In the genomic region with DNA sequence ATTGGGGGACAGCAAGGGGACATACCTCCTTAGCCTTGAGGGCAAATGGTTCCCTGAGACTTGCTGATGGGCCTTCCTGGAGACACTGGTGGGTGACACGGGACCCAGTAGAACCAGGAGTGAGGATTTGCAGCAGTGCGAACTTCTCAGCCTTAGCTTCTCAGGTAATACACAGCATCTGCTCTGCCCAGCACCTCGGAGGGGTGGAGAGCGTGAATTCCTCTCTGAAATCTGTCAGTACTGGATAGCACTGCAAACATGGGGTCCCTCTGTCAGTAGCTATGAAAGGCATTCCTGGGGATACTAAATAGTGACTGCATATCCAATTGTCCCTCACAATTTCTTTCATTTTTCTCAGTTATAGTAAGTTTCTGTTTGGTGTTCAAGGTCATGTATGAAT, we compare ENCODE assay signal across 30 cellular contexts.
DNase-seq lines count a peak whose midpoint lies in the region; ATAC-seq, FAIRE-seq and TF ChIP-seq lines count a peak whose summit lies in the region.
"Had no signal": no experiment of that assay in that cellular context is flagged by ENCODE, and none has a peak within 500 bp of the region (broad histone marks: within the 10 kb centered on the region; RNA-seq: fewer than 3 reads in every experiment).

No MANE protein-coding gene starts in this region.

- H3K36me3 Mint-ChIP-seq in GM23338 (ENCODE audit: low read depth) (no peaks in the 10 kb centered on the region), endodermal cell (ENCODE audit: low read depth) (no peaks in the 10 kb centered on the region)
- H3K36me3 Mint-ChIP-seq: CD8-positive, alpha-beta T cell had no signal

- H4K8ac ChIP-seq in IMR-90 (ENCODE audit: low read depth in 2 of 2, low read length in 2 of 2) (no peak overlapping the region), mesendoderm (ENCODE audit: low read depth, low read length) (no peak overlapping the region)

- TF ChIP-seq EP300 in upper lobe of left lung (IDR thresholded peaks at IDR 0.05): no peak

- H2AK5ac ChIP-seq in IMR-90 (ENCODE audit: low read depth, low read length) (no peak overlapping the region), mesendoderm (ENCODE audit: low read length) (no peak overlapping the region)

- H2BK5ac ChIP-seq in IMR-90 (ENCODE audit: low read depth, low read length, poor library complexity, severe bottlenecking) (no peak overlapping the region), mesendoderm (ENCODE audit: low read length) (no peak overlapping the region)

- no TSS peak for BruUV-seq in IMR-90 (replicated peaks; lab: Mats Ljungman, UMichigan)

- H3K4me3 ChIP-seq in GM23338 (no peak overlapping the region), IMR-90 (ENCODE audit: insufficient read depth, low read depth, low read length) (no peak overlapping the region), endodermal cell (ENCODE audit: low read length) (no peak overlapping the region), mesendoderm (ENCODE audit: low read length) (no peak overlapping the region), upper lobe of left lung (no peak overlapping the region)
- H3K4me3 ChIP-seq: A549; BLaER1 treated with 17β-estradiol and CSF1 and Interleukin-3, amounts not matched to agents 10 nM and 100 nM; GM12878 had no signal

- no peak overlapping the region for H3K18ac ChIP-seq in IMR-90 (ENCODE audit: low read depth, low read length)
- no peak overlapping the region for H3K18ac ChIP-seq in mesendoderm (ENCODE audit: low read length)

- H3K9ac ChIP-seq in IMR-90 (ENCODE audit: low read depth, low read length): no peak overlapping the region
- H3K9ac ChIP-seq in endodermal cell (ENCODE audit: extremely low read depth, low read length, poor library complexity, severe bottlenecking): no peak overlapping the region
- no peak overlapping the region for H3K9ac ChIP-seq in mesendoderm (ENCODE audit: low read length)
- H3K9ac ChIP-seq: BLaER1 treated with 17β-estradiol and CSF1 and Interleukin-3, amounts not matched to agents 10 nM and 100 nM had no signal

- no peaks in the 10 kb centered on the region for H3K79me1 ChIP-seq in IMR-90 (ENCODE audit: low read depth in 1 of 2, low read length in 2 of 2)
- H3K79me1 ChIP-seq in mesendoderm (ENCODE audit: low read length): no peaks in the 10 kb centered on the region

- peak; percentile 15; the same call in 2 of the 3 replicates for ATAC-seq in GM23338
- ATAC-seq in IMR-90 (ENCODE audit: low read depth): no peak
- no peak for ATAC-seq in upper lobe of left lung (ENCODE audit: low FRiP score in 2 of 2)
- no peak for ATAC-seq in HG03280 (IDR thresholded peaks at IDR 0.05; ENCODE audit: unreplicated experiment)
- ATAC-seq: A549; CD8-positive, alpha-beta T cell; GM12878 had no signal

- H3K27me3 ChIP-seq in GM23338 (ENCODE audit: insufficient read depth) (no peaks in the 10 kb centered on the region; the same call in none of the 2 replicates), IMR-90 (ENCODE audit: control insufficient read depth, insufficient read depth, low read length) (no peaks in the 10 kb centered on the region), endodermal cell (ENCODE audit: control insufficient read depth, insufficient read depth, low read length, poor library complexity, severe bottlenecking) (no peaks in the 10 kb centered on the region), mesendoderm (ENCODE audit: insufficient read depth, low read length, poor library complexity) (no peaks in the 10 kb centered on the region), upper lobe of left lung (no peaks in the 10 kb centered on the region)

- H2AFZ ChIP-seq in GM23338 (no peak overlapping the region), IMR-90 (replicated peaks; ENCODE audit: low read length, poor library complexity) (no peak overlapping the region)

- TF ChIP-seq POLR2A in IMR-90 (IDR thresholded peaks at IDR 0.05; ENCODE audit: low read depth, low read length): no peak
- no peak for TF ChIP-seq POLR2A in upper lobe of left lung (IDR thresholded peaks at IDR 0.05)

- H2BK120ac ChIP-seq in IMR-90 (ENCODE audit: low read depth, low read length) (no peak overlapping the region), mesendoderm (ENCODE audit: low read depth, low read length) (no peak overlapping the region)

- no peak for TF ChIP-seq CTCF in GM23338 (conservative IDR thresholded peaks at IDR 0.05; ENCODE audit: low read depth in 2 of 2)
- TF ChIP-seq CTCF in IMR-90 (conservative IDR thresholded peaks at IDR 0.05; ENCODE audit: low read depth, low read length): no peak
- TF ChIP-seq CTCF in endodermal cell (conservative IDR thresholded peaks at IDR 0.05): no peak
- TF ChIP-seq CTCF in upper lobe of left lung (IDR thresholded peaks at IDR 0.05): no peak

- H3K27ac Mint-ChIP-seq in GM23338 (no peak overlapping the region), endodermal cell (no peak overlapping the region)
- H3K27ac Mint-ChIP-seq: B cell; CD4-positive, alpha-beta T cell; CD8-positive, alpha-beta T cell had no signal

- no peak overlapping the region for H3K4ac ChIP-seq in IMR-90 (ENCODE audit: low read depth, low read length)
- H3K4ac ChIP-seq in mesendoderm (ENCODE audit: low read depth, low read length): no peak overlapping the region

- H3K14ac ChIP-seq in IMR-90 (replicated peaks; ENCODE audit: low read depth, low read length): no peak overlapping the region

- no peak overlapping the region for H4K5ac ChIP-seq in IMR-90 (ENCODE audit: low read depth, low read length)
- no peak overlapping the region for H4K5ac ChIP-seq in mesendoderm (ENCODE audit: low read length)

- H3K9me3 ChIP-seq in IMR-90 (ENCODE audit: control insufficient read depth, insufficient read depth, low read length) (no peaks in the 10 kb centered on the region), endodermal cell (ENCODE audit: control insufficient read depth, low read length) (no peaks in the 10 kb centered on the region), upper lobe of left lung (no peaks in the 10 kb centered on the region)
- H3K9me3 ChIP-seq: A549; BLaER1 treated with 17β-estradiol and CSF1 and Interleukin-3, amounts not matched to agents 10 nM and 100 nM; Caco-2 had no signal

- H2BK20ac ChIP-seq in IMR-90 (ENCODE audit: low read depth, low read length): no peak overlapping the region

- H3K36me3 ChIP-seq in GM23338 (ENCODE audit: insufficient read depth): no peaks in the 10 kb centered on the region
- H3K36me3 ChIP-seq in IMR-90 (ENCODE audit: control insufficient read depth, insufficient read depth, low read length): no peaks in the 10 kb centered on the region
- H3K36me3 ChIP-seq in endodermal cell (ENCODE audit: control insufficient read depth, insufficient read depth, low read length): no peaks in the 10 kb centered on the region
- H3K36me3 ChIP-seq in mesendoderm (ENCODE audit: control insufficient read depth, insufficient read depth, low read length): no peaks in the 10 kb centered on the region
- H3K36me3 ChIP-seq in upper lobe of left lung: peaks cover 0 to 11% (median 0%) of the 10 kb centered on the region in 4 donors

- no peaks in the 10 kb centered on the region for H3K9me3 Mint-ChIP-seq in GM23338
- no peaks in the 10 kb centered on the region for H3K9me3 Mint-ChIP-seq in endodermal cell
- H3K9me3 Mint-ChIP-seq: CD4-positive, alpha-beta T cell; CD8-positive, alpha-beta T cell had no signal

- no peaks in the 10 kb centered on the region for H3K9me1 ChIP-seq in IMR-90 (ENCODE audit: insufficient read depth, low read length)

- TF ChIP-seq RAD21 in IMR-90 (IDR thresholded peaks at IDR 0.05; ENCODE audit: low read length): no peak

- peak; percentile 36 for DNase-seq in GM23338 (ENCODE audit: low spot score)
- DNase-seq in IMR-90: no peak
- peak; percentile 74 for DNase-seq in endodermal cell
- peak; percentile 51 for DNase-seq in mesendoderm
- DNase-seq in upper lobe of left lung: no peak
- DNase-seq in DMS 273 (lab: John Stamatoyannopoulos, UW; ENCODE audit: unreplicated experiment): no peak
- DNase-seq in RCC 7860 (ENCODE audit: low spot score): no peak
- DNase-seq: AML-193; Caco-2; Calu3; CD4-positive, alpha-beta T cell; CD8-positive, alpha-beta T cell; DMS 273 treated with DMSO at 0.1 percent for 48 hours; DMS153; DMS53; DMS79; DND-41; EL; GDM1 had no signal

- in situ Hi-C loops in IMR-90 (cut with MboI; ENCODE audit: low sequenced_read_pairs): no loop called here

- H2BK15ac ChIP-seq in IMR-90 (ENCODE audit: low read depth, low read length) (no peak overlapping the region), mesendoderm (replicated peaks; ENCODE audit: low read depth) (no peak overlapping the region)

- H3K23ac ChIP-seq in IMR-90 (ENCODE audit: low read depth, low read length) (no peak overlapping the region), mesendoderm (ENCODE audit: low read length) (no peak overlapping the region)

- H4K20me1 ChIP-seq in GM23338 (replicated peaks; ENCODE audit: insufficient read depth) (0 out of 2 replicates have a peak, but pooled peaks cover 5% of the 10 kb centered on the region), IMR-90 (ENCODE audit: insufficient read depth, low read length) (no peaks in the 10 kb centered on the region)

- CTCF ChIA-PET in IMR-90 (lab: Yijun Ruan, JAX): no interaction called here

- H3K4me2 ChIP-seq in GM23338: peak overlapping the region; percentile 40; the same call in 1 of the 2 replicates
- no peak overlapping the region for H3K4me2 ChIP-seq in IMR-90 (ENCODE audit: low read depth, low read length)
- no peak overlapping the region for H3K4me2 ChIP-seq in mesendoderm (ENCODE audit: low read length)
- H3K4me2 ChIP-seq: A549 had no signal

- no peak overlapping the region for H4K91ac ChIP-seq in IMR-90 (ENCODE audit: insufficient read depth, low read depth, low read length)

- H3K56ac ChIP-seq in IMR-90 (ENCODE audit: extremely low read depth, insufficient read depth, low read length): no peak overlapping the region
- no peak overlapping the region for H3K56ac ChIP-seq in mesendoderm (ENCODE audit: low read length)

- POLR2A ChIA-PET in IMR-90 (lab: Charles Lee; ENCODE audit: unreplicated experiment): no interaction called here

- no peak for FAIRE-seq in RCC 7860 (lab: Jason Lieb, UNC)
- FAIRE-seq: A549, D721Med, GM12878, GM12892, GM18507, GM19239 had no signal

- intact Hi-C loops in IMR-90 (cut with micrococcal nuclease): no loop called here

- no peaks in the 10 kb centered on the region for H3K9me2 ChIP-seq in GM23338 (ENCODE audit: insufficient read depth)

- H3K4me1 ChIP-seq in GM23338 (ENCODE audit: insufficient read depth) (peaks cover 46% of the 10 kb centered on the region), IMR-90 (ENCODE audit: control insufficient read depth, insufficient read depth, low read length) (no peaks in the 10 kb centered on the region), endodermal cell (ENCODE audit: control insufficient read depth, insufficient read depth, low read length) (peaks cover 4% of the 10 kb centered on the region), mesendoderm (ENCODE audit: control insufficient read depth, low read depth, low read length) (peaks cover 3% of the 10 kb centered on the region), upper lobe of left lung (no peaks in the 10 kb centered on the region)
- H3K4me1 ChIP-seq: Caco-2 had no signal

- H3K27ac ChIP-seq in GM23338 (ENCODE audit: low read depth) (no peak overlapping the region), IMR-90 (ENCODE audit: insufficient read depth, low read length) (no peak overlapping the region), endodermal cell (ENCODE audit: low read depth, low read length) (no peak overlapping the region), mesendoderm (ENCODE audit: low read depth, low read length) (no peak overlapping the region), upper lobe of left lung (no peak overlapping the region)
- H3K27ac ChIP-seq: 22Rv1; A549; BLaER1 treated with 17β-estradiol and CSF1 and Interleukin-3, amounts not matched to agents 10 nM and 100 nM; C4-2B had no signal

- H3F3A ChIP-seq in GM23338 (replicated peaks; ENCODE audit: low read depth): no peaks in the 10 kb centered on the region; the same call in 1 of the 2 replicates

- peaks cover 14% of the 10 kb centered on the region for H3K27me3 Mint-ChIP-seq in GM23338 (ENCODE audit: insufficient read depth, low read depth, poor library complexity)
- H3K27me3 Mint-ChIP-seq in endodermal cell (ENCODE audit: insufficient read depth): peaks cover 12% of the 10 kb centered on the region

- peak overlapping the region; percentile 18 for H2AK9ac ChIP-seq in IMR-90 (replicated peaks; ENCODE audit: low read depth, low read length, poor library complexity)

- dilution Hi-C loops in IMR-90 (cut with HindIII; ENCODE audit: low sequenced_read_pairs, unreplicated experiment): no loop called here

- H3K4me3 Mint-ChIP-seq in GM23338: no peak overlapping the region; the same call in 2 of the 3 replicates
- no peak overlapping the region for H3K4me3 Mint-ChIP-seq in endodermal cell
- H3K4me3 Mint-ChIP-seq: B cell; CD4-positive, alpha-beta T cell; CD8-positive, alpha-beta T cell had no signal

- no peaks in the 10 kb centered on the region for H3K79me2 ChIP-seq in GM23338 (replicated peaks; ENCODE audit: insufficient read depth)
- H3K79me2 ChIP-seq in mesendoderm (ENCODE audit: control insufficient read depth, insufficient read depth, low read length): no peaks in the 10 kb centered on the region

- H3K4me1 Mint-ChIP-seq in GM23338 (peaks cover 62% of the 10 kb centered on the region), endodermal cell (peaks cover 21% of the 10 kb centered on the region)
- H3K4me1 Mint-ChIP-seq: B cell had no signal

- 100% methylated on average over 2 of the region's 4 CpGs; no CpG with 5 or more reads in 1 of the 2 experiments for WGBS in IMR-90 (ENCODE audit: extremely low coverage in 2 of 2, insufficient read length in 1 of 2), 2 experiments
- WGBS in endodermal cell (ENCODE audit: insufficient coverage in 1 of 2, insufficient read length in 1 of 2), 2 experiments: 80 to 83% methylated on average over 4 of the region's 4 CpGs
- WGBS in mesendoderm (ENCODE audit: extremely low coverage, insufficient coverage, low lambda C conversion rate): no CpG with 5 or more reads among the region's 4 CpGs
- whole genome bisulfite sequencing in upper lobe of left lung, 2 donors: 90 to 93% methylated on average over 4 of the region's 4 CpGs

Comparison
In these comparisons a context has a peak if more than half of its experiments do, and no peak if none do; other contexts are left out.
1. DNase-seq: peak in GM23338 (single experiment), endodermal cell (single experiment) and mesendoderm (single experiment); none in IMR-90 (single experiment), upper lobe of left lung (0 of 2), DMS 273 (single experiment) and RCC 7860 (single experiment).